ENCODE assay signal across 15 cellular contexts in the genomic region with DNA sequence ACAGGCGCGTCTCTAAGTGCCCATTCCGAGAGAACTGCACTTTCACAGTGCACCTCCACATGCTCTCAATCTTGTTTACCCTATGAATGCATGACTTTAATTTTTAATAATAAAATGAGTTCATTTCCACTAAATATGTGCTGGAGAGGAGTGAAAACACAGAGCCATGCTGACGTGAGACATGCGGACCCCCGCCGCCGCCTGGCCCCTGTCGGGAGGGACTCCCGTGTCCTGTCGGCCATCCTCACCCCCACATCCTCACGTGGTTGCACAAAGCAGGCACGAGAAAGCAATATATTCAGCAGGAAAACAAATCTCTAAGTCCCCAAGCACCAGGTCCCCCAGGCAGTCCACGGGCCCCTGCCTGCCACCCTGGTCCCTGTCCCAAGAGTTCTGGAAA. TPM values are rescaled to one million over a fixed set of nuclear protein-coding genes. Genes with fewer than 3 reads are reported as not detected.
A peak's percentile ranks its signal among the peaks of the same experiment; 100 is the strongest.
DNase-seq lines count a peak whose midpoint lies in the region; ATAC-seq and TF ChIP-seq lines count a peak whose summit lies in the region.
"Had no signal": no experiment of that assay in that cellular context is flagged by ENCODE, and none has a peak within 500 bp of the region (broad histone marks: within the 10 kb centered on the region; RNA-seq: fewer than 3 reads in every experiment).

No MANE protein-coding gene starts in this region.

- no peaks in the 10 kb centered on the region for H3K4me1 ChIP-seq in right cardiac atrium (ENCODE audit: control insufficient read depth, insufficient read depth, low read length)
- peaks cover 27 to 59% (median 45%) of the 10 kb centered on the region in 3 donors for H3K4me1 ChIP-seq in esophagus squamous epithelium

- H3K9me3 ChIP-seq in right cardiac atrium (ENCODE audit: control insufficient read depth, low read length) (no peaks in the 10 kb centered on the region), esophagus squamous epithelium (no peaks in the 10 kb centered on the region)

- H3K27me3 ChIP-seq in right cardiac atrium (ENCODE audit: control insufficient read depth, insufficient read depth) (no peaks in the 10 kb centered on the region), esophagus squamous epithelium (peaks cover 0 to 19% (median 0%) of the 10 kb centered on the region in 4 donors), brain microvascular endothelial cell (replicated peaks) (peaks cover 9% of the 10 kb centered on the region)

- ATAC-seq in right cardiac atrium (no peak), HG03378 (IDR thresholded peaks at IDR 0.05; ENCODE audit: unreplicated experiment) (no peak)
- ATAC-seq in stimulated activated effector memory CD8-positive, alpha-beta T cell treated with anti-CD3 and anti-CD28 coated beads, Interleukin-12 subunit alpha, Interleukin-12 subunit beta, amount 100 ng/mL, for 72 hours = no peak
- ATAC-seq: GM12878 had no signal

- intact Hi-C loops in cardiac septum (cut with DNase I) = no loop called here
- intact Hi-C loops in right cardiac atrium (cut with DNase I) = no loop called here
- intact Hi-C loops in esophagus squamous epithelium (cut with DNase I) = no loop called here
- intact Hi-C loops in posterior vena cava (cut with DNase I) = no loop called here

- no peaks in the 10 kb centered on the region for H3K36me3 Mint-ChIP-seq in stimulated activated effector memory CD8-positive, alpha-beta T cell treated with anti-CD3 and anti-CD28 coated beads, Interleukin-12 subunit alpha, Interleukin-12 subunit beta, amount 100 ng/mL, for 72 hours
- no peaks in the 10 kb centered on the region for H3K36me3 Mint-ChIP-seq in activated T-cell treated with anti-CD3 and anti-CD28 coated beads, Interleukin-2, amount 50 U/mL, for 24 hours (ENCODE audit: low read depth)

- H3K4me1 Mint-ChIP-seq in stimulated activated effector memory CD8-positive, alpha-beta T cell treated with anti-CD3 and anti-CD28 coated beads, Interleukin-12 subunit alpha, Interleukin-12 subunit beta, amount 100 ng/mL, for 72 hours = no peaks in the 10 kb centered on the region
- H3K4me1 Mint-ChIP-seq in activated T-cell treated with anti-CD3 and anti-CD28 coated beads, Interleukin-2, amount 50 U/mL, for 24 hours (ENCODE audit: low read depth) = no peaks in the 10 kb centered on the region

- in situ Hi-C loops in brain microvascular endothelial cell (cut with HindIII; ENCODE audit: low pct_ligation_motif_present, low sequenced_read_pairs) = no loop called here

- H3K9me3 Mint-ChIP-seq in stimulated activated effector memory CD8-positive, alpha-beta T cell treated with anti-CD3 and anti-CD28 coated beads, Interleukin-12 subunit alpha, Interleukin-12 subunit beta, amount 100 ng/mL, for 72 hours = no peaks in the 10 kb centered on the region
- H3K9me3 Mint-ChIP-seq in activated T-cell treated with anti-CD3 and anti-CD28 coated beads, Interleukin-2, amount 50 U/mL, for 24 hours = no peaks in the 10 kb centered on the region
- H3K9me3 Mint-ChIP-seq: CD4-positive, alpha-beta T cell had no signal

- no peak overlapping the region for H3K4me3 Mint-ChIP-seq in stimulated activated effector memory CD8-positive, alpha-beta T cell treated with anti-CD3 and anti-CD28 coated beads, Interleukin-12 subunit alpha, Interleukin-12 subunit beta, amount 100 ng/mL, for 72 hours
- no peak overlapping the region for H3K4me3 Mint-ChIP-seq in activated T-cell treated with anti-CD3 and anti-CD28 coated beads, Interleukin-2, amount 50 U/mL, for 24 hours
- H3K4me3 Mint-ChIP-seq: CD4-positive, alpha-beta T cell had no signal

- no peaks in the 10 kb centered on the region for H3K36me3 ChIP-seq in esophagus squamous epithelium
- no peaks in the 10 kb centered on the region for H3K36me3 ChIP-seq in brain microvascular endothelial cell (replicated peaks)

- WGBS in right cardiac atrium = 72% methylated on average over 14 of the region's 14 CpGs
- 31 to 52% methylated on average over 13 to 14 of the region's 14 CpGs for WGBS in esophagus squamous epithelium, 2 donors

- H3K27ac ChIP-seq in right cardiac atrium (ENCODE audit: low read length) (no peak overlapping the region), esophagus squamous epithelium (peak overlapping the region; percentile 72 to 80 (median 75)), brain microvascular endothelial cell (no peak overlapping the region)

- H3K4me3 ChIP-seq in right cardiac atrium (ENCODE audit: low read length) (no peak overlapping the region), esophagus squamous epithelium (peak overlapping the region in 2 of 4 donors; percentile 1 to 30), brain microvascular endothelial cell (ENCODE audit: low read depth, low read length) (no peak overlapping the region)
- H3K4me3 ChIP-seq: GM12878 had no signal

- TF ChIP-seq POLR2A in esophagus squamous epithelium (IDR thresholded peaks at IDR 0.05) = no peak

- H3K27me3 Mint-ChIP-seq in activated T-cell treated with anti-CD3 and anti-CD28 coated beads, Interleukin-2, amount 50 U/mL, for 24 hours = peaks cover 16% of the 10 kb centered on the region

- H3K27ac Mint-ChIP-seq in stimulated activated effector memory CD8-positive, alpha-beta T cell treated with anti-CD3 and anti-CD28 coated beads, Interleukin-12 subunit alpha, Interleukin-12 subunit beta, amount 100 ng/mL, for 72 hours = no peak overlapping the region
- no peak overlapping the region for H3K27ac Mint-ChIP-seq in activated T-cell treated with anti-CD3 and anti-CD28 coated beads, Interleukin-2, amount 50 U/mL, for 24 hours
- H3K27ac Mint-ChIP-seq: CD4-positive, alpha-beta T cell had no signal

- DNase-seq in cardiac septum (ENCODE audit: low spot score) (peak; percentile 38), right cardiac atrium (no peak), esophagus squamous epithelium (lab: John Stamatoyannopoulos, UW) (no peak), posterior vena cava (ENCODE audit: low spot score) (peak; percentile 47), brain microvascular endothelial cell (no peak)
- no peak for DNase-seq in stimulated activated effector memory CD8-positive, alpha-beta T cell treated with anti-CD3 and anti-CD28 coated beads, Interleukin-12 subunit alpha, Interleukin-12 subunit beta, amount 100 ng/mL, for 72 hours (ENCODE audit: low spot score in 2 of 2)
- DNase-seq in activated T-cell treated with anti-CD3 and anti-CD28 coated beads, Interleukin-2, amount 50 U/mL, for 24 hours = no peak
- DNase-seq: 8988T; AML-193; Calu3; CD4-positive, alpha-beta T cell; DMS 273 treated with DMSO at 0.1 percent for 48 hours; DMS79 had no signal

- TF ChIP-seq CTCF in esophagus squamous epithelium (IDR thresholded peaks at IDR 0.05) (no peak), brain microvascular endothelial cell (IDR thresholded peaks at IDR 0.05; ENCODE audit: low read depth, low read length, missing control alignments) (no peak)

RNA-seq across cellular contexts. Expression of a gene that starts 23.1 kb away (rescaled TPM):
- total RNA-seq in cardiac septum = 5.5 TPM
- total RNA-seq in right cardiac atrium = 1 to 10 TPM; 2.3 to 7.2 (median 4.7) TPM
- polyA plus RNA-seq in right cardiac atrium = 2.8 TPM
- total RNA-seq in esophagus squamous epithelium = 10 to 100 TPM; 26.9 to 76.3 (median 53.7) TPM
- 10 to 100 TPM in 1 of 2 donors, 1 to 10 TPM in 1; 3.9 to 18.3 TPM for total RNA-seq in posterior vena cava
- total RNA-seq: CD4-positive, alpha-beta T cell had no signal

Comparison
In these comparisons a context has a peak if more than half of its experiments do, and no peak if none do; other contexts are left out.
1. DNase-seq: peak in cardiac septum (single experiment) and posterior vena cava (single experiment); none in right cardiac atrium (0 of 3), esophagus squamous epithelium (single experiment), brain microvascular endothelial cell (single experiment), stimulated activated effector memory CD8-positive, alpha-beta T cell treated with anti-CD3 and anti-CD28 coated beads, Interleukin-12 subunit alpha, Interleukin-12 subunit beta, amount 100 ng/mL, for 72 hours (0 of 2) and activated T-cell treated with anti-CD3 and anti-CD28 coated beads, Interleukin-2, amount 50 U/mL, for 24 hours (single experiment).
2. H3K27ac ChIP-seq: peak in esophagus squamous epithelium (4 of 4); none in right cardiac atrium (single experiment) and brain microvascular endothelial cell (single experiment).